ENCODE assay signal across 25 cellular contexts in the genomic region with DNA sequence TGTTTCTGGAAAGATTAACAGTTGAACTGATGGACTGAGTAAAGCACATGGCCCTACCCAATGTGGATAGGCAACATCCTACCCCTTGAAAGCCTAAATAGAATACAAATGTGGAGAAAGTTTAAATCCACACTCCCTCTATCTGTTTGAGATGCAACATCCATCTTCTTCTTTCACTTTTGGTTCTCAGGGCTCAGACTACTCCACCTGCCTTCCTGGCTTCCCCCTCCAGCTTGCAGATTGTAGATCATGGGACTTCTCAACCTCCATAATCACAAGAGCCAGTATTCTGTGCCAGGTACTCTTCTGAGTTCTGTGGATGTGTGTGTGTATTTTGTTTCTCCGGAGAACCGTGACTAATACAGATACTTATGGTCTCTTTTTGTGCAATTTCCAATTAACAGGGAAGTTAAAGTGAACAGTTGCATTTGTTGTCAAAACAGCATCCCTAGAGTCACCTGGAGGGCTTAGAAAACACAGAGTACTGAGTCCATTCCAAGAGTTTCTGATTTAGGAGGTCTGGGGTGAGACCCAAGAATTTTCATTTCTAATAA.
A peak's percentile ranks its signal among the peaks of the same experiment; 100 is the strongest.
DNase-seq lines count a peak whose midpoint lies in the region; ATAC-seq and TF ChIP-seq lines count a peak whose summit lies in the region.
"Had no signal": no experiment of that assay in that cellular context is flagged by ENCODE, and none has a peak within 500 bp of the region (broad histone marks: within the 10 kb centered on the region; RNA-seq: fewer than 3 reads in every experiment).

No MANE protein-coding gene starts in this region.

- H3K36me3 ChIP-seq in MM.1S (replicated peaks; ENCODE audit: insufficient read depth, low read length) (no peaks in the 10 kb centered on the region), ovary (no peaks in the 10 kb centered on the region)
- H3K36me3 ChIP-seq: BE2C, neutrophil, thoracic aorta had no signal

- H3K9me3 ChIP-seq in MM.1S (replicated peaks; ENCODE audit: insufficient read depth, low read length): no peaks in the 10 kb centered on the region
- H3K9me3 ChIP-seq in ovary: no peaks in the 10 kb centered on the region
- H3K9me3 ChIP-seq: BE2C, neutrophil, thoracic aorta had no signal

- H3K4me1 ChIP-seq in MM.1S (ENCODE audit: low read length): no peaks in the 10 kb centered on the region
- H3K4me1 ChIP-seq in ovary (ENCODE audit: insufficient read depth): peaks cover 1% of the 10 kb centered on the region
- H3K4me1 ChIP-seq: BE2C had no signal

- no peaks in the 10 kb centered on the region for H4K20me1 ChIP-seq in MM.1S (ENCODE audit: insufficient read depth, low read length)

- H3F3A ChIP-seq in MM.1S (ENCODE audit: insufficient read depth, low read length): no peaks in the 10 kb centered on the region

- TF ChIP-seq EP300 in ovary (IDR thresholded peaks at IDR 0.05): no peak

- H3K9me2 ChIP-seq in MM.1S (replicated peaks; ENCODE audit: insufficient read depth, low read length): no peaks in the 10 kb centered on the region

- ATAC-seq in GM21381 (IDR thresholded peaks at IDR 0.05; ENCODE audit: unreplicated experiment): no peak
- ATAC-seq: activated CD8-positive, alpha-beta memory T cell treated with anti-CD3 and anti-CD28 coated beads, Interleukin-2, amount 10 ng/mL, durations not matched to agents 7 days and 5 days; esophagus mucosa; stimulated activated naive B cell treated with anti-CD40 and anti-IgM and Interleukin-4, amounts not matched to agents 10 μg/mL and 1 μg/mL and 100 μg/mL, for 72 hours; T-helper 17 cell had no signal

- TF ChIP-seq POLR2A in ovary (IDR thresholded peaks at IDR 0.05): no peak

- H3K4me3 ChIP-seq in MM.1S (ENCODE audit: low read length) (no peak overlapping the region), astrocyte of the spinal cord (ENCODE audit: low read depth, low read length) (no peak overlapping the region), retinal pigment epithelial cell (ENCODE audit: low read length) (no peak overlapping the region), ovary (no peak overlapping the region)
- H3K4me3 ChIP-seq: smooth muscle cell, thoracic aorta had no signal

- TF ChIP-seq CTCF in MM.1S (IDR thresholded peaks at IDR 0.05; ENCODE audit: low read length) (no peak), astrocyte of the spinal cord (IDR thresholded peaks at IDR 0.05; ENCODE audit: low read depth, low read length) (no peak), retinal pigment epithelial cell (conservative IDR thresholded peaks at IDR 0.05; ENCODE audit: low read depth, low read length) (no peak), ovary (IDR thresholded peaks at IDR 0.05) (no peak)

- DNase-seq in DMS53 (lab: John Stamatoyannopoulos, UW): peak; percentile 0
- no peak for DNase-seq in DMS53 treated with DMSO at 0.1 percent for 48 hours (lab: John Stamatoyannopoulos, UW; ENCODE audit: unreplicated experiment)
- DNase-seq in MM.1S: peak; percentile 9
- DNase-seq in astrocyte of the spinal cord (ENCODE audit: low read depth, low spot score): peak; percentile 13
- peak; percentile 28 for DNase-seq in retinal pigment epithelial cell (ENCODE audit: low read depth)
- no peak for DNase-seq in NCI-H526 treated with DMSO at 0.1 percent for 48 hours (lab: John Stamatoyannopoulos, UW)
- no peak for DNase-seq in ovary
- DNase-seq: activated CD4-positive, alpha-beta T cell treated with anti-CD3 and anti-CD28 coated beads, Interleukin-2, amount 10 ng/mL, durations not matched to agents 7 days and 5 days; activated CD8-positive, alpha-beta memory T cell treated with anti-CD3 and anti-CD28 coated beads, Interleukin-2, amount 10 ng/mL, durations not matched to agents 7 days and 5 days; BE2C; DND-41; effector CD4-positive, alpha-beta T cell; NCI-H1694; NCI-H226; RPMI8226; stimulated activated CD4-positive, alpha-beta T cell treated with anti-CD3 and anti-CD28 coated beads, Interleukin-2, amount 100 ng/mL, for 48 hours; stimulated activated naive B cell treated with anti-CD40 and anti-IgM and Interleukin-4, amounts not matched to agents 10 μg/mL and 1 μg/mL and 100 μg/mL, for 72 hours; T-helper 17 cell had no signal

- intact Hi-C loops in ovary (cut with DNase I): no loop called here

- no peaks in the 10 kb centered on the region for H3K79me2 ChIP-seq in MM.1S (ENCODE audit: low read length)

- no peaks in the 10 kb centered on the region for H3K27me3 ChIP-seq in MM.1S (replicated peaks; ENCODE audit: insufficient read depth, low read length)
- no peaks in the 10 kb centered on the region for H3K27me3 ChIP-seq in ovary
- H3K27me3 ChIP-seq: BE2C, neutrophil had no signal

- H3K4me2 ChIP-seq in MM.1S (ENCODE audit: low read depth, low read length): no peak overlapping the region
- H3K4me2 ChIP-seq: smooth muscle cell had no signal

- no peak overlapping the region for H3K9ac ChIP-seq in MM.1S (ENCODE audit: low read length)

- WGBS in ovary, 3 donors: 10 to 18% (median 12%) methylated on average over 2 of the region's 2 CpGs

- in situ Hi-C loops in astrocyte of the spinal cord (cut with HindIII; ENCODE audit: low sequenced_read_pairs): no loop called here

- no peak overlapping the region for H2AFZ ChIP-seq in MM.1S (ENCODE audit: low read length)

- no peak overlapping the region for H3K27ac ChIP-seq in MM.1S (ENCODE audit: low read length)
- H3K27ac ChIP-seq in ovary: no peak overlapping the region
- H3K27ac ChIP-seq: 22Rv1, HL-60, neutrophil, thoracic aorta had no signal

Comparison
In these comparisons a context has a peak if more than half of its experiments do, and no peak if none do; other contexts are left out.
1. DNase-seq: peak in DMS53 (single experiment), MM.1S (single experiment), astrocyte of the spinal cord (single experiment) and retinal pigment epithelial cell (single experiment); none in DMS53 treated with DMSO at 0.1 percent for 48 hours (single experiment), NCI-H526 treated with DMSO at 0.1 percent for 48 hours (single experiment) and ovary (0 of 5).